ENCODE assay signal across 20 cellular contexts in the genomic region with DNA sequence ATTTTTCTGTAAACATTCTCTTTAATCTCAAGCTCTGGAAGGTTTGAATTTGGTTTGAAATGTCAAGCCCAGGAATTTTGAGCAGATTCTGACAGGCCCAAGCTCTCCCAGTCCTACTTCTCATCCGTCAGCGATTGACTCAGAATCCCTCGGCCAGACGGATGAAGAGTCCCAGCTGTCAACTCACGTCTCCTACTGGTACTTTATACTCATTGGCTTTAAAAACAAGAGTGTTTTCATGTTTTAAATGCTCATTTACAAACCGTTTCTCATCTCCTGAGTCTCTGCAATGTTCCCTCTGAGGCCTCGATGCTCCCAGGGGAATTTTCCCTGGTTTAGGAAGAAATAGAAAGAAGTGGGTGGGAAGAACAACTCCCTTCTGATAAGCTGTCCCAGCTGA.
DNase-seq lines count a peak whose midpoint lies in the region; ATAC-seq and TF ChIP-seq lines count a peak whose summit lies in the region.
"Had no signal": no experiment of that assay in that cellular context is flagged by ENCODE, and none has a peak within 500 bp of the region (broad histone marks: within the 10 kb centered on the region; RNA-seq: fewer than 3 reads in every experiment).

No MANE protein-coding gene starts in this region.

- no peak overlapping the region for H3K4me3 ChIP-seq in neuron (ENCODE audit: low read length)
- H3K4me3 ChIP-seq: body of pancreas, gastrocnemius medialis, neural progenitor cell, vagina had no signal

- peak overlapping the region in 4 of 5 experiments; percentile 3 to 86 (median 77) for H3K27ac Mint-ChIP-seq in brain
- H3K27ac Mint-ChIP-seq in activated T-cell treated with anti-CD3 and anti-CD28 coated beads, Interleukin-2, amount 50 U/mL, for 72 hours: no peak overlapping the region
- H3K27ac Mint-ChIP-seq: activated naive CD8-positive, alpha-beta T cell; activated T-helper 1 cell treated with anti-CD3 and anti-CD28 coated beads, Interleukin-12 subunit alpha, Interleukin-12 subunit beta, Interleukin-2, Interleukin-4 antibody, amounts not matched to agents 30 ng/mL and 10 ng/mL and 1 ng/mL, durations not matched to agents 14 hours and 24 hours and 36 hours; IgD-negative memory B cell; neural progenitor cell had no signal

- H3K9me3 ChIP-seq in neuron (ENCODE audit: low read length): no peaks in the 10 kb centered on the region
- H3K9me3 ChIP-seq: body of pancreas, gastrocnemius medialis, vagina had no signal

- H3K36me3 Mint-ChIP-seq in brain: no peaks in the 10 kb centered on the region
- H3K36me3 Mint-ChIP-seq in activated T-cell treated with anti-CD3 and anti-CD28 coated beads, Interleukin-2, amount 50 U/mL, for 72 hours (ENCODE audit: insufficient read depth in 2 of 2): no peaks in the 10 kb centered on the region
- H3K36me3 Mint-ChIP-seq: activated naive CD8-positive, alpha-beta T cell; IgD-negative memory B cell; neural progenitor cell had no signal

- peaks cover 5% of the 10 kb centered on the region for H3K4me1 Mint-ChIP-seq in brain
- no peaks in the 10 kb centered on the region for H3K4me1 Mint-ChIP-seq in activated T-cell treated with anti-CD3 and anti-CD28 coated beads, Interleukin-2, amount 50 U/mL, for 72 hours (ENCODE audit: low read depth)
- H3K4me1 Mint-ChIP-seq: IgD-negative memory B cell, neural progenitor cell had no signal

- H3K4me3 Mint-ChIP-seq in brain: peak overlapping the region in 2 of 5 experiments; percentile 17 to 23
- H3K4me3 Mint-ChIP-seq in activated T-cell treated with anti-CD3 and anti-CD28 coated beads, Interleukin-2, amount 50 U/mL, for 72 hours: no peak overlapping the region
- H3K4me3 Mint-ChIP-seq: activated naive CD8-positive, alpha-beta T cell; activated T-helper 1 cell treated with anti-CD3 and anti-CD28 coated beads, Interleukin-12 subunit alpha, Interleukin-12 subunit beta, Interleukin-2, Interleukin-4 antibody, amounts not matched to agents 30 ng/mL and 10 ng/mL and 1 ng/mL, durations not matched to agents 14 hours and 24 hours and 36 hours; IgD-negative memory B cell; neural progenitor cell had no signal

- H3K27me3 ChIP-seq in foreskin keratinocyte: no peaks in the 10 kb centered on the region
- no peaks in the 10 kb centered on the region for H3K27me3 ChIP-seq in neuron (ENCODE audit: insufficient read depth, low read length)
- H3K27me3 ChIP-seq: body of pancreas, gastrocnemius medialis, neural progenitor cell, vagina had no signal

- peak overlapping the region; percentile 9 for H2AFZ ChIP-seq in neuron (ENCODE audit: low read depth, low read length)
- H2AFZ ChIP-seq: neural progenitor cell had no signal

- ATAC-seq in foreskin keratinocyte: peak; percentile 81
- no peak for ATAC-seq in HG02623 (IDR thresholded peaks at IDR 0.05; ENCODE audit: unreplicated experiment)
- no peak for ATAC-seq in activated T-cell treated with anti-CD3 and anti-CD28 coated beads, Interleukin-2, amount 50 U/mL, for 72 hours (replicated peaks in 1 of 2)
- ATAC-seq: body of pancreas, gastrocnemius medialis had no signal

- no peak for TF ChIP-seq CTCF in brain (conservative IDR thresholded peaks at IDR 0.05)
- peak; percentile 62 for TF ChIP-seq CTCF in foreskin keratinocyte (conservative IDR thresholded peaks at IDR 0.05)

- DNase-seq in Ammon's horn (ENCODE audit: low spot score): peak; percentile 14
- peak; percentile 58 to 76 for DNase-seq in foreskin keratinocyte
- no peak for DNase-seq in activated T-cell treated with anti-CD3 and anti-CD28 coated beads, Interleukin-2, amount 50 U/mL, for 72 hours
- no peak for DNase-seq in HPDE6-E6E7 (ENCODE audit: extremely low spot score)
- no peak for DNase-seq in NCI-H748 treated with DMSO at 0.1 percent for 48 hours (lab: John Stamatoyannopoulos, UW)
- DNase-seq: body of pancreas; gastrocnemius medialis; NCI-H1436; NCI-H2171; SHP77 treated with DMSO at 0.1 percent for 48 hours; stimulated activated CD4-positive, alpha-beta T cell treated with anti-CD3 and anti-CD28 coated beads, Interleukin-15, amount 100 ng/mL, for 24 hours had no signal

- no peak overlapping the region for H3K27ac ChIP-seq in foreskin keratinocyte
- H3K27ac ChIP-seq: body of pancreas, gastrocnemius medialis, HL-60, neural progenitor cell, vagina had no signal

- no peaks in the 10 kb centered on the region for H3K9me3 Mint-ChIP-seq in brain
- peaks cover 0 to 2% of the 10 kb centered on the region in 2 donors for H3K9me3 Mint-ChIP-seq in activated T-cell treated with anti-CD3 and anti-CD28 coated beads, Interleukin-2, amount 50 U/mL, for 72 hours
- H3K9me3 Mint-ChIP-seq: activated T-helper 1 cell treated with anti-CD3 and anti-CD28 coated beads, Interleukin-12 subunit alpha, Interleukin-12 subunit beta, Interleukin-2, Interleukin-4 antibody, amounts not matched to agents 30 ng/mL and 10 ng/mL and 1 ng/mL, durations not matched to agents 14 hours and 24 hours and 36 hours; neural progenitor cell had no signal

- no peaks in the 10 kb centered on the region for H3K27me3 Mint-ChIP-seq in brain
- H3K27me3 Mint-ChIP-seq in activated T-cell treated with anti-CD3 and anti-CD28 coated beads, Interleukin-2, amount 50 U/mL, for 72 hours (ENCODE audit: low read depth): no peaks in the 10 kb centered on the region
- H3K27me3 Mint-ChIP-seq: activated naive CD8-positive, alpha-beta T cell; IgD-negative memory B cell had no signal

- no peaks in the 10 kb centered on the region for H3K36me3 ChIP-seq in neuron (ENCODE audit: insufficient read depth, low read length)
- H3K36me3 ChIP-seq: gastrocnemius medialis, neural progenitor cell, vagina had no signal

- H3K4me1 ChIP-seq in foreskin keratinocyte (peaks cover 4% of the 10 kb centered on the region), neuron (ENCODE audit: insufficient read depth, low read length) (peaks cover 10% of the 10 kb centered on the region)
- H3K4me1 ChIP-seq: body of pancreas, gastrocnemius medialis, neural progenitor cell, vagina had no signal

Comparison
In these comparisons a context has a peak if more than half of its experiments do, and no peak if none do; other contexts are left out.
1. DNase-seq: peak in Ammon's horn (single experiment) and foreskin keratinocyte (2 of 2); none in activated T-cell treated with anti-CD3 and anti-CD28 coated beads, Interleukin-2, amount 50 U/mL, for 72 hours (0 of 2), HPDE6-E6E7 (single experiment) and NCI-H748 treated with DMSO at 0.1 percent for 48 hours (single experiment).